21 cellular contexts compared by ENCODE assay signal in the genomic region with DNA sequence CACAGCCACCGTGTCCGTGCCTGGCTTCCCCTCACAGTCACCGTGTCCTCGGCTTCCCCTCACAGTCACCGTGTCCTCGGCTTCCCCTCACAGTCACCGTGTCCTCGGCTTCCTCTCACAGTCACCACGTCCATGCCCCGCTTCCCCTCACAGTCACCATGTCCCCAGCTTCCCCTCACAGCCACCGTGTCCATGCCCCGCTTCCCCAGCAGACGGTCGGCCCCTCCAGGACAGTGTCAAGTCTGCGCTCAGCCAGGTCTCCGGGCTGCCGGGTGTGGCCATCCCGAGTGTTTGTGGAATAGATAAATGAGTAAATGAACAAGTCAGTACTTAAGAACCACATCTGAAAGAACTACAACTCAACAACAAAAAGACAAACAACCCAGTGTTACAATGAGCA. TPM values are rescaled to one million over a fixed set of nuclear protein-coding genes. Genes with fewer than 3 reads are reported as not detected.
DNase-seq lines count a peak whose midpoint lies in the region; ATAC-seq, FAIRE-seq and TF ChIP-seq lines count a peak whose summit lies in the region.
"Had no signal": no experiment of that assay in that cellular context is flagged by ENCODE, and none has a peak within 500 bp of the region (broad histone marks: within the 10 kb centered on the region; RNA-seq: fewer than 3 reads in every experiment).

No MANE protein-coding gene starts in this region.

- CTCF ChIA-PET in Panc1 (lab: Charles Lee): no interaction called here

- peaks cover 50% of the 10 kb centered on the region for H3K4me1 ChIP-seq in Panc1 (ENCODE audit: control insufficient read depth, insufficient read depth, low read length)
- H3K4me1 ChIP-seq: HAP-1 had no signal

- TF ChIP-seq CTCF in Panc1 (IDR thresholded peaks at IDR 0.05) (no peak), neural crest cell (conservative IDR thresholded peaks at IDR 0.05) (no peak)

- no peak for DNase-seq in Panc1 (ENCODE audit: low read depth, low spot score)
- no peak for DNase-seq in neural crest cell (ENCODE audit: low read depth, low spot score)
- DNase-seq in urothelium cell line (ENCODE audit: low spot score): no peak
- no peak for DNase-seq in NCI-H2081 treated with DMSO at 0.1 percent for 48 hours (lab: John Stamatoyannopoulos, UW)
- no peak for DNase-seq in GM03348 (ENCODE audit: low spot score)
- DNase-seq: C1 segment of cervical spinal cord; Calu3; CD4-positive, alpha-beta memory T cell; COR-L47; DMS53; DND-41; HFFc6 had no signal

- FAIRE-seq in urothelium cell line (lab: Jason Lieb, UNC): peak; percentile 86
- FAIRE-seq: G401.6, GM12878, GM19239, H54 had no signal

- H3K27me3 ChIP-seq in Panc1 (ENCODE audit: control insufficient read depth, insufficient read depth, low read length): no peaks in the 10 kb centered on the region

- H3K4me1 Mint-ChIP-seq in neural crest cell: peaks cover 9% of the 10 kb centered on the region
- H3K4me1 Mint-ChIP-seq: CD4-positive, alpha-beta memory T cell had no signal

- no peaks in the 10 kb centered on the region for H3K27me3 Mint-ChIP-seq in neural crest cell (ENCODE audit: low read depth)

- intact Hi-C loops in Panc1 (cut with micrococcal nuclease; ENCODE audit: unreplicated experiment): no loop called here

- H3K9me3 ChIP-seq in Panc1 (ENCODE audit: control insufficient read depth, insufficient read depth, low read depth, low read length): no peaks in the 10 kb centered on the region
- H3K9me3 ChIP-seq: HAP-1 had no signal

- H3K9me3 Mint-ChIP-seq in neural crest cell: no peaks in the 10 kb centered on the region
- H3K9me3 Mint-ChIP-seq: HFFc6 had no signal

- no peaks in the 10 kb centered on the region for H3K36me3 ChIP-seq in Panc1 (ENCODE audit: control insufficient read depth, insufficient read depth, low read length)
- H3K36me3 ChIP-seq: HAP-1 had no signal

- BruUV-seq in Panc1 (replicated peaks; lab: Mats Ljungman, UMichigan): no TSS peak

- H3K36me3 Mint-ChIP-seq in neural crest cell (ENCODE audit: low read depth): no peaks in the 10 kb centered on the region
- H3K36me3 Mint-ChIP-seq: CD4-positive, alpha-beta memory T cell had no signal

- H3K27ac Mint-ChIP-seq in neural crest cell (ENCODE audit: unreplicated experiment): peak overlapping the region; percentile 75
- H3K27ac Mint-ChIP-seq: B cell; CD4-positive, alpha-beta memory T cell; GM23338; HFFc6 had no signal

- peak overlapping the region; percentile 40; the same call in 1 of the 2 replicates for H3K27ac ChIP-seq in Panc1 (ENCODE audit: low read length)

- ATAC-seq in Panc1: no peak
- ATAC-seq in GM19467 (IDR thresholded peaks at IDR 0.05; ENCODE audit: unreplicated experiment): no peak
- ATAC-seq: GM12878 had no signal

- no peak overlapping the region for H3K4me3 Mint-ChIP-seq in neural crest cell
- H3K4me3 Mint-ChIP-seq: B cell; CD4-positive, alpha-beta memory T cell; GM23338; HFFc6 had no signal

- H3K4me3 ChIP-seq in Panc1 (ENCODE audit: low read depth in 2 of 2, low read length in 2 of 2): no peak overlapping the region
- H3K4me3 ChIP-seq: GM12878, GM23338, HAP-1 had no signal

- in situ Hi-C loops in Panc1 (cut with HindIII; ENCODE audit: low pct_unique_long_range_greater_than_20kb, low sequenced_read_pairs): no loop called here

- POLR2A ChIA-PET in Panc1 (lab: Charles Lee): no interaction called here

RNA-seq across cellular contexts. Expression of gene WNT7B, which starts 23.8 kb away (rescaled TPM):
- total RNA-seq in Panc1 (2021; ENCODE audit: unreplicated experiment) (52.1 TPM), neural crest cell (12.6 and 14.2 TPM in 2 replicates)
- polyA plus RNA-seq in Panc1 (2012; ENCODE audit: insufficient read length): 46.4 TPM
- total RNA-seq: A673; CD4-positive, alpha-beta memory T cell; GM12878 had no signal
- polyA plus RNA-seq: CD4-positive, alpha-beta memory T cell; GM23338 had no signal
